ENCODE assay signal across 24 cellular contexts in genomic region chr22:32522237-32522636, GRCh38. TPM values are rescaled to one million over a fixed set of nuclear protein-coding genes. Genes with fewer than 3 reads are reported as not detected.
"Had no signal": no experiment of that assay in that cellular context is flagged by ENCODE, and none has a peak within 500 bp of the region (broad histone marks: within the 10 kb centered on the region; RNA-seq: fewer than 3 reads in every experiment).

No MANE protein-coding gene starts in this region.

- DNase-seq: KBM-7, MV-4-11, NCI-H1048, NCI-H1105, NCI-H1417, NCI-H1436 treated with DMSO at 0.1 percent for 48 hours, NCI-H1694 treated with DMSO at 0.1 percent for 48 hours, NCI-H1930, NCI-H2081, NCI-H2171 treated with DMSO at 0.1 percent for 48 hours, NCI-H345, NCI-H446 treated with DMSO at 0.1 percent for 48 hours, NCI-H510A treated with DMSO at 0.1 percent for 48 hours, NCI-H526 treated with DMSO at 0.1 percent for 48 hours, NCI-H748 treated with DMSO at 0.1 percent for 48 hours, Right ventricle myocardium superior, RPMI8226, SIG-M5, SK-N-SH, SW 1271 had no signal

- H3K27ac ChIP-seq: SJSA1 had no signal

- H3K9me3 ChIP-seq: SJSA1, SK-N-SH had no signal

- H3K36me3 ChIP-seq: SJSA1 had no signal

- H3K4me3 ChIP-seq: SJSA1 had no signal

- H3K4me1 ChIP-seq: SJSA1 had no signal

RNA-seq across cellular contexts. Expression of gene BPIFC, which starts 58.0 kb away (rescaled TPM):
- total RNA-seq: HT-29, LHCN-M2, MCF 10A, Right ventricle myocardium superior, SJSA1 had no signal
- polyA plus RNA-seq: SK-N-SH had no signal
